10 cellular contexts compared by ENCODE assay signal in the genomic region with DNA sequence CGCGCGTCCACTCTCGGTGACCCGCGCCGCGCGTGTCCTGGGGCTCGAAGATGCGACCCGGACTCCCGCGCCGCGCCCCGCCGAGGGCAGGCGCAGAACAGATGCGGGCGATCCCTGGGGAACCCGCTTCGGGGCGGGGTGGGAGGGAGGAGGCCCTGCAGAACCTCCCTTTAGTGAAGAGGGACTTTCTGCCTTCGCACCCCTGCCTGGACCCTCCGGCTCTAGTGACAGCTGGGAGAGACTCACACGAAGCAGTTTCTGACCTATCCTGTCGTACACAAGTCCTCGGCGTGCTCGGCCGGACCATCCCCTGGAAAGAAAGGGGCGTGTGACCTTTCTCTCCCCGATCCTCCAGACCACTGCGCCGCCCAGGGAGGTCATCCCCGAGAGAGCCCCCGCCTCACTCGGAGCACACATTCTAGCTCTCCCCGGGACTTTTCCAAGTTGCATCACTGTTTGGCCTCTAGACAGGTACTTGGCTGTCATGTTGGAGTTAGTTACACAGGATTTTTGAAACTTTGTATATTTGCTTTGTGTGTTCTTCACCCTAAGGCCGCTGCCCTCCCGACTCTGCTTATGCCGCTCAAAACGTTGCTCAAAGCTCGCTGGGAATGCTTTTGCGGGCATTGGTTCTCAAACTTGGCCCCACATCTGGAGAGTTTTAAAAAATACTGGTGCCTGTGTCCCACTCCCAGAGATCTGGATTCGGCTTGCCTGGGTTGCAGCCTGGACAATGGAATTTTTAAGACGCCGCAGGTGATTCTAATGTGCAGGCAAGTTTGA. TPM values are rescaled to one million over a fixed set of nuclear protein-coding genes. Genes with fewer than 3 reads are reported as not detected.
DNase-seq lines count a peak whose midpoint lies in the region; ATAC-seq and FAIRE-seq lines count a peak whose summit lies in the region.
"Had no signal": no experiment of that assay in that cellular context is flagged by ENCODE, and none has a peak within 500 bp of the region (broad histone marks: within the 10 kb centered on the region; RNA-seq: fewer than 3 reads in every experiment).

No MANE protein-coding gene starts in this region.

- WGBS in small intestine, 3 donors = 2 to 7% (median 4%) methylated on average over 34 to 49 of the region's 49 CpGs

- H3K27me3 Mint-ChIP-seq in activated naive CD8-positive, alpha-beta T cell treated with anti-CD3 and anti-CD28 coated beads, Interleukin-2, amount 10 ng/mL, durations not matched to agents 7 days and 5 days = peaks cover 59% of the 10 kb centered on the region

- H3K27ac Mint-ChIP-seq in activated naive CD8-positive, alpha-beta T cell treated with anti-CD3 and anti-CD28 coated beads, Interleukin-2, amount 10 ng/mL, durations not matched to agents 7 days and 5 days = no peak overlapping the region

- H3K4me1 Mint-ChIP-seq in activated naive CD8-positive, alpha-beta T cell treated with anti-CD3 and anti-CD28 coated beads, Interleukin-2, amount 10 ng/mL, durations not matched to agents 7 days and 5 days = peaks cover 2% of the 10 kb centered on the region

- H3K4me1 ChIP-seq in iPS-18a (ENCODE audit: control insufficient read depth, low read depth, low read length) (peaks cover 28% of the 10 kb centered on the region), small intestine (ENCODE audit: control insufficient read depth in 2 of 2, insufficient read depth in 1 of 2, low read depth in 1 of 2, low read length in 1 of 2) (no peaks in the 10 kb centered on the region)

- peaks cover 2% of the 10 kb centered on the region for H3K36me3 Mint-ChIP-seq in activated naive CD8-positive, alpha-beta T cell treated with anti-CD3 and anti-CD28 coated beads, Interleukin-2, amount 10 ng/mL, durations not matched to agents 7 days and 5 days

- H3K27ac ChIP-seq in iPS-18a (ENCODE audit: low read length) (no peak overlapping the region), small intestine (ENCODE audit: low read depth in 1 of 2, low read length in 1 of 2) (no peak overlapping the region)

- no peaks in the 10 kb centered on the region for H3K9me3 Mint-ChIP-seq in activated naive CD8-positive, alpha-beta T cell treated with anti-CD3 and anti-CD28 coated beads, Interleukin-2, amount 10 ng/mL, durations not matched to agents 7 days and 5 days

- H3K9me3 ChIP-seq in iPS-18a (ENCODE audit: control insufficient read depth, low read depth, low read length) = no peaks in the 10 kb centered on the region
- H3K9me3 ChIP-seq in small intestine (ENCODE audit: control insufficient read depth, low read depth) = no peaks in the 10 kb centered on the region

- no peak for FAIRE-seq in small intestine (lab: Jason Lieb, UNC)
- FAIRE-seq: TTC549 had no signal

- no peak for ATAC-seq in activated naive CD8-positive, alpha-beta T cell treated with anti-CD3 and anti-CD28 coated beads, Interleukin-2, amount 10 ng/mL, durations not matched to agents 7 days and 5 days (ENCODE audit: low read depth)
- no peak for ATAC-seq in HG02884 (IDR thresholded peaks at IDR 0.05; ENCODE audit: unreplicated experiment)

- POLR2A ChIA-PET in activated naive CD8-positive, alpha-beta T cell treated with anti-CD3 and anti-CD28 coated beads, Interleukin-2, amount 10 ng/mL, durations not matched to agents 7 days and 5 days (lab: Charles Lee) = no interaction called here

- H3K4me3 ChIP-seq in iPS-18a (ENCODE audit: low read length) (peak overlapping the region; percentile 69), small intestine (ENCODE audit: low read depth in 1 of 2, low read length in 2 of 2) (peak overlapping the region in 1 of 2 donors; percentile 58)

- DNase-seq in NCI-H345 (lab: John Stamatoyannopoulos, UW) (peak; percentile 31), NCI-H345 treated with DMSO at 0.1 percent for 48 hours (lab: John Stamatoyannopoulos, UW; ENCODE audit: unreplicated experiment) (no peak), small intestine (peak; percentile 8), NCI-H774 (lab: John Stamatoyannopoulos, UW) (no peak), cortex of kidney (lab: John Stamatoyannopoulos, UW) (no peak)
- no peak for DNase-seq in activated naive CD8-positive, alpha-beta T cell treated with anti-CD3 and anti-CD28 coated beads, Interleukin-2, amount 10 ng/mL, durations not matched to agents 7 days and 5 days
- DNase-seq: DND-41 had no signal

- no peak overlapping the region for H3K9ac ChIP-seq in iPS-18a (ENCODE audit: low read length)

- H3K36me3 ChIP-seq in iPS-18a (ENCODE audit: control insufficient read depth, low read depth, low read length) (no peaks in the 10 kb centered on the region), small intestine (ENCODE audit: control insufficient read depth in 2 of 2, insufficient read depth in 2 of 2, low read length in 2 of 2) (no peaks in the 10 kb centered on the region)

- H3K27me3 ChIP-seq in iPS-18a (ENCODE audit: control insufficient read depth, insufficient read depth, low read length) (peaks cover 26% of the 10 kb centered on the region), small intestine (ENCODE audit: control insufficient read depth in 2 of 2, insufficient read depth in 2 of 2, low read length in 2 of 2) (peaks cover 0 to 2% of the 10 kb centered on the region in 2 donors)

- peak overlapping the region; percentile 20 for H3K4me3 Mint-ChIP-seq in activated naive CD8-positive, alpha-beta T cell treated with anti-CD3 and anti-CD28 coated beads, Interleukin-2, amount 10 ng/mL, durations not matched to agents 7 days and 5 days

RNA-seq across cellular contexts. Expression of gene CGNL1, which starts 0.6 kb away (rescaled TPM):
- not detected for total RNA-seq in activated naive CD8-positive, alpha-beta T cell treated with anti-CD3 and anti-CD28 coated beads, Interleukin-2, amount 10 ng/mL, durations not matched to agents 7 days and 5 days
- polyA plus RNA-seq in small intestine = 1 to 10 TPM in 2 of 3 donors, under 1 TPM in 1; 0.81 to 2.7 (median 1.1) TPM

Comparison
In these comparisons a context has a peak if more than half of its experiments do, and no peak if none do; other contexts are left out.
1. DNase-seq: peak in NCI-H345 (single experiment) and small intestine (single experiment); none in NCI-H345 treated with DMSO at 0.1 percent for 48 hours (single experiment), activated naive CD8-positive, alpha-beta T cell treated with anti-CD3 and anti-CD28 coated beads, Interleukin-2, amount 10 ng/mL, durations not matched to agents 7 days and 5 days (single experiment), NCI-H774 (single experiment) and cortex of kidney (single experiment).